ENCODE assay signal across 1 cellular context in genomic region chr21:44300262-44300959, GRCh38.
TF ChIP-seq lines count a peak whose summit lies in the region.

No MANE protein-coding gene starts in this region.

TF ChIP-seq in HepG2, 621 proteins besides CTCF, POLR2A, EP300 and RAD21 (continued from another document and continues in another):
- TF ChIP-seq PTBP1 (IDR thresholded peaks at IDR 0.05; ENCODE audit: low read depth, low read length, poor library complexity, severe bottlenecking), result no peak
- TF ChIP-seq ZNF431 (CRISPR knock-in tag; IDR thresholded peaks at IDR 0.05; ENCODE audit: borderline replicate concordance, low read depth), result 0 out of 2 replicates have a peak, but pooled peaks have one; percentile 14
- TF ChIP-seq ZNF773 (CRISPR knock-in tag; IDR thresholded peaks at IDR 0.05; ENCODE audit: borderline replicate concordance), result no peak
- no peak; the same call in 1 of the 2 replicates for TF ChIP-seq ZNF607 (CRISPR knock-in tag; IDR thresholded peaks at IDR 0.05; ENCODE audit: borderline replicate concordance)
- TF ChIP-seq TFDP2 (CRISPR knock-in tag; IDR thresholded peaks at IDR 0.05), result peak; percentile 43; the same call in 1 of the 2 replicates
- no peak for TF ChIP-seq ZNF878 (CRISPR knock-in tag; IDR thresholded peaks at IDR 0.05)
- TF ChIP-seq FOXM1 (CRISPR knock-in tag; IDR thresholded peaks at IDR 0.05), result no peak
- TF ChIP-seq ZNF354B (CRISPR knock-in tag; IDR thresholded peaks at IDR 0.05), result no peak
- no peak for TF ChIP-seq ARNT (IDR thresholded peaks at IDR 0.05)
- no peak for TF ChIP-seq ZBTB10 (CRISPR knock-in tag; IDR thresholded peaks at IDR 0.05; ENCODE audit: borderline replicate concordance)
- TF ChIP-seq RCOR2 (CRISPR knock-in tag; IDR thresholded peaks at IDR 0.05), result no peak
- TF ChIP-seq ZNF235 (CRISPR knock-in tag; IDR thresholded peaks at IDR 0.05; ENCODE audit: borderline replicate concordance), result peak; percentile 52; the same call in 1 of the 2 replicates
- TF ChIP-seq KLF12 (CRISPR knock-in tag; IDR thresholded peaks at IDR 0.05; ENCODE audit: borderline replicate concordance), result no peak
- TF ChIP-seq ATF1 (CRISPR knock-in tag; IDR thresholded peaks at IDR 0.05), result no peak
- no peak for TF ChIP-seq MTERF4 (CRISPR knock-in tag; IDR thresholded peaks at IDR 0.05)
- TF ChIP-seq MED13 (CRISPR knock-in tag; IDR thresholded peaks at IDR 0.05), result no peak
- no peak for TF ChIP-seq ZNF7 (CRISPR knock-in tag; IDR thresholded peaks at IDR 0.05)
- 0 out of 2 replicates have a peak, but pooled peaks have one; percentile 57 for TF ChIP-seq NR0B2 (CRISPR knock-in tag; IDR thresholded peaks at IDR 0.05)
- no peak for TF ChIP-seq ZNF451 (CRISPR knock-in tag; IDR thresholded peaks at IDR 0.05)
- TF ChIP-seq MTA1 (CRISPR knock-in tag; IDR thresholded peaks at IDR 0.05; ENCODE audit: borderline replicate concordance), result no peak
- TF ChIP-seq IRF1 (CRISPR knock-in tag; IDR thresholded peaks at IDR 0.05; ENCODE audit: low read depth), result no peak
- no peak for TF ChIP-seq ZNF776 (CRISPR knock-in tag; IDR thresholded peaks at IDR 0.05)
- TF ChIP-seq ZBTB20 (CRISPR knock-in tag; IDR thresholded peaks at IDR 0.05; ENCODE audit: borderline replicate concordance, low read depth), result 0 out of 2 replicates have a peak, but pooled peaks have one; percentile 37
- TF ChIP-seq SMC3 (IDR thresholded peaks at IDR 0.05; ENCODE audit: low read length), result no peak
- TF ChIP-seq ZNF280B (CRISPR knock-in tag; IDR thresholded peaks at IDR 0.05; ENCODE audit: borderline replicate concordance), result no peak
- TF ChIP-seq PHF5A (CRISPR knock-in tag; IDR thresholded peaks at IDR 0.05; ENCODE audit: low read depth, unreplicated experiment), result no peak
- no peak for TF ChIP-seq ZNF432 (CRISPR knock-in tag; IDR thresholded peaks at IDR 0.05; ENCODE audit: borderline replicate concordance)
- TF ChIP-seq ZNF775 (CRISPR knock-in tag; IDR thresholded peaks at IDR 0.05; ENCODE audit: borderline replicate concordance), result no peak
- no peak for TF ChIP-seq ZNF317 (CRISPR knock-in tag; IDR thresholded peaks at IDR 0.05)
- TF ChIP-seq ZNF674 (CRISPR knock-in tag; IDR thresholded peaks at IDR 0.05; ENCODE audit: low read depth), result no peak
- TF ChIP-seq MBD4 (IDR thresholded peaks at IDR 0.05; ENCODE audit: borderline replicate concordance, low read length), result no peak
- no peak for TF ChIP-seq FUBP1 (CRISPR knock-in tag; IDR thresholded peaks at IDR 0.05; ENCODE audit: borderline replicate concordance)
- no peak for TF ChIP-seq NRL (CRISPR knock-in tag; IDR thresholded peaks at IDR 0.05; ENCODE audit: borderline replicate concordance)
- TF ChIP-seq ZSCAN22 (CRISPR knock-in tag; IDR thresholded peaks at IDR 0.05), result no peak
- TF ChIP-seq HNF1A (IDR thresholded peaks at IDR 0.05; ENCODE audit: low read depth), result no peak
- TF ChIP-seq HNF1A (CRISPR knock-in tag; IDR thresholded peaks at IDR 0.05; ENCODE audit: borderline replicate concordance), result no peak
- no peak for TF ChIP-seq ATF6 (CRISPR knock-in tag; conservative IDR thresholded peaks at IDR 0.05)
- TF ChIP-seq POGZ (CRISPR knock-in tag; IDR thresholded peaks at IDR 0.05), result peak; percentile 53; the same call in 1 of the 2 replicates
- TF ChIP-seq THAP11 (CRISPR knock-in tag; IDR thresholded peaks at IDR 0.05), result no peak
- no peak for TF ChIP-seq MTF1 (CRISPR knock-in tag; IDR thresholded peaks at IDR 0.05)
- no peak for TF ChIP-seq SIX1 (CRISPR knock-in tag; IDR thresholded peaks at IDR 0.05; ENCODE audit: borderline replicate concordance)
- TF ChIP-seq SMAD9 (CRISPR knock-in tag; IDR thresholded peaks at IDR 0.05), result no peak
- no peak for TF ChIP-seq ZNF205 (CRISPR knock-in tag; IDR thresholded peaks at IDR 0.05)
- no peak for TF ChIP-seq SNAPC5 (CRISPR knock-in tag; IDR thresholded peaks at IDR 0.05; ENCODE audit: borderline replicate concordance)
- 0 out of 2 replicates have a peak, but pooled peaks have one; percentile 33 for TF ChIP-seq ZNF841 (CRISPR knock-in tag; IDR thresholded peaks at IDR 0.05; ENCODE audit: borderline replicate concordance)
- no peak for TF ChIP-seq MEIS2 (CRISPR knock-in tag; IDR thresholded peaks at IDR 0.05)
- TF ChIP-seq SP2 (CRISPR knock-in tag; IDR thresholded peaks at IDR 0.05), result no peak
- no peak for TF ChIP-seq JDP2 (CRISPR knock-in tag; IDR thresholded peaks at IDR 0.05; ENCODE audit: borderline replicate concordance)
- no peak for TF ChIP-seq ZFP91 (CRISPR knock-in tag; IDR thresholded peaks at IDR 0.05; ENCODE audit: borderline replicate concordance)
- TF ChIP-seq NFYB (CRISPR knock-in tag; IDR thresholded peaks at IDR 0.05), result no peak
- TF ChIP-seq SETDB1 (CRISPR knock-in tag; IDR thresholded peaks at IDR 0.05; ENCODE audit: borderline replicate concordance), result no peak
